22 cellular contexts compared by ENCODE assay signal in genomic region chr2:128491845-128492244, GRCh38.
DNase-seq lines count a peak whose midpoint lies in the region; FAIRE-seq and TF ChIP-seq lines count a peak whose summit lies in the region.
"Had no signal": no experiment of that assay in that cellular context is flagged by ENCODE, and none has a peak within 500 bp of the region (broad histone marks: within the 10 kb centered on the region; RNA-seq: fewer than 3 reads in every experiment).

No MANE protein-coding gene starts in this region.

- FAIRE-seq in urothelium cell line (lab: Jason Lieb, UNC), result no peak
- no peak for FAIRE-seq in RCC 7860 (lab: Jason Lieb, UNC)

- H3K4me3 ChIP-seq in HUES6 (ENCODE audit: low read depth, low read length), result peak overlapping the region; percentile 40
- H3K4me3 ChIP-seq: adrenal gland, SJCRH30 had no signal

- H3K4me1 Mint-ChIP-seq in mesothelial cell of epicardium, result peaks cover 67% of the 10 kb centered on the region

- H3K9me3 Mint-ChIP-seq in mesothelial cell of epicardium, result no peaks in the 10 kb centered on the region
- H3K9me3 Mint-ChIP-seq: activated naive CD4-positive, alpha-beta T cell treated with anti-CD3 and anti-CD28 coated beads for 36 hours; activated T-helper 1 cell treated with anti-CD3 and anti-CD28 coated beads, Interleukin-12 subunit alpha, Interleukin-12 subunit beta, Interleukin-2, Interleukin-4 antibody, amounts not matched to agents 30 ng/mL and 10 ng/mL and 1 ng/mL, durations not matched to agents 14 hours and 24 hours and 36 hours; type B pancreatic cell had no signal

- no peaks in the 10 kb centered on the region for H3K9me3 ChIP-seq in HUES6 (ENCODE audit: control insufficient read depth, insufficient read depth, low read depth, low read length)
- H3K9me3 ChIP-seq: adrenal gland, SJCRH30 had no signal

- H3K36me3 ChIP-seq in HUES6 (ENCODE audit: control insufficient read depth, insufficient read depth, low read length), result no peaks in the 10 kb centered on the region
- H3K36me3 ChIP-seq: adrenal gland, SJCRH30 had no signal

- no peaks in the 10 kb centered on the region for H3K27me3 ChIP-seq in HUES6 (ENCODE audit: control insufficient read depth, insufficient read depth, low read length)
- H3K27me3 ChIP-seq: adrenal gland, SJCRH30 had no signal

- no peaks in the 10 kb centered on the region for H3K27me3 Mint-ChIP-seq in mesothelial cell of epicardium (ENCODE audit: low read depth)
- H3K27me3 Mint-ChIP-seq: type B pancreatic cell had no signal

- no peak for TF ChIP-seq CTCF in mesothelial cell of epicardium (IDR thresholded peaks at IDR 0.05; ENCODE audit: unreplicated experiment)

- H3K27ac Mint-ChIP-seq in mesothelial cell of epicardium, result peak overlapping the region; percentile 9
- H3K27ac Mint-ChIP-seq: activated naive CD4-positive, alpha-beta T cell treated with anti-CD3 and anti-CD28 coated beads for 36 hours; activated T-helper 1 cell treated with anti-CD3 and anti-CD28 coated beads, Interleukin-12 subunit alpha, Interleukin-12 subunit beta, Interleukin-2, Interleukin-4 antibody, amounts not matched to agents 30 ng/mL and 10 ng/mL and 1 ng/mL, durations not matched to agents 14 hours and 24 hours and 36 hours; naive thymus-derived CD4-positive, alpha-beta T cell; type B pancreatic cell had no signal

- H3K36me3 Mint-ChIP-seq in mesothelial cell of epicardium, result no peaks in the 10 kb centered on the region
- H3K36me3 Mint-ChIP-seq: brain; naive thymus-derived CD4-positive, alpha-beta T cell; type B pancreatic cell had no signal

- no peak overlapping the region for H3K4me3 Mint-ChIP-seq in mesothelial cell of epicardium
- H3K4me3 Mint-ChIP-seq: activated naive CD4-positive, alpha-beta T cell treated with anti-CD3 and anti-CD28 coated beads for 36 hours; activated T-helper 1 cell treated with anti-CD3 and anti-CD28 coated beads, Interleukin-12 subunit alpha, Interleukin-12 subunit beta, Interleukin-2, Interleukin-4 antibody, amounts not matched to agents 30 ng/mL and 10 ng/mL and 1 ng/mL, durations not matched to agents 14 hours and 24 hours and 36 hours; brain; naive thymus-derived CD4-positive, alpha-beta T cell; type B pancreatic cell had no signal

- peaks cover 61% of the 10 kb centered on the region for H3K4me1 ChIP-seq in HUES6 (ENCODE audit: control insufficient read depth, insufficient read depth, low read length)
- H3K4me1 ChIP-seq: SJCRH30 had no signal

- peak; percentile 61 for DNase-seq in iPS DF 19.7 (ENCODE audit: low read depth, low spot score)
- DNase-seq in mesothelial cell of epicardium (ENCODE audit: low spot score in 2 of 2, unreplicated experiment in 2 of 2), result no peak
- no peak for DNase-seq in urothelium cell line (ENCODE audit: low spot score)
- no peak for DNase-seq in RCC 7860 (ENCODE audit: low spot score)
- no peak for DNase-seq in NCI-H446 (lab: John Stamatoyannopoulos, UW)
- DNase-seq in stimulated activated CD4-positive, alpha-beta T cell treated with anti-CD3 and anti-CD28 coated beads, Interleukin-2, amount 100 ng/mL, for 24 hours, result no peak
- DNase-seq: activated naive CD4-positive, alpha-beta T cell treated with anti-CD3 and anti-CD28 coated beads for 36 hours; Calu3; DMS79 treated with DMSO at 0.1 percent for 48 hours; effector CD4-positive, alpha-beta T cell; naive thymus-derived CD4-positive, alpha-beta T cell; NCI-H1105 treated with DMSO at 0.1 percent for 48 hours; NCI-H1930; NCI-H526; SJCRH30; stimulated activated CD4-positive, alpha-beta T cell treated with anti-CD3 and anti-CD28 coated beads, Interleukin-1b, Interleukin-23, amount 100 ng/mL, for 48 hours had no signal

- peak overlapping the region; percentile 66 for H3K27ac ChIP-seq in HUES6 (ENCODE audit: low read depth, low read length)
- H3K27ac ChIP-seq: adrenal gland, epithelial cell of prostate, SJCRH30 had no signal

- peak overlapping the region; percentile 51 for H3K9ac ChIP-seq in HUES6 (ENCODE audit: low read length)
